In the genomic region with DNA sequence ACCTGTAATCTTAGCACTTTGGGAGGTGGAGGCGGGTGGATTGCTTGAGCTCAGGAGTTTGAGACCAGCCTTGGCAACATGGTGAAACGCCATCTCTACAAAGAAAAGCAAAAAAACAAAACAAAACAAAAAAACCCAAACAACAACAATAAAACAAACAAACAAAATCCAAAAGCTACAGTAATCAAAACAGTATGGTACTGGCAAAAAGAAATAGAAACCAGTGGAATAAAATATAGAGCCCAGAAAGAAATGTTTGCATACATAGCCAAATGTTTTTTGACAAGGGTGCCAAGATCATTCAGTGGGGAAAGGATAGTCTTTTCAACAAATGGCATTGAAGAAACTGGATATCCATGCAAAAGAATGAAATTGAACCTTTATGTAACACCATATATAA, we compare ENCODE assay signal across 32 cellular contexts. TPM values are rescaled to one million over a fixed set of nuclear protein-coding genes. Genes with fewer than 3 reads are reported as not detected.
"Had no signal": no experiment of that assay in that cellular context is flagged by ENCODE, and none has a peak within 500 bp of the region (broad histone marks: within the 10 kb centered on the region; RNA-seq: fewer than 3 reads in every experiment).

No MANE protein-coding gene starts in this region.

- H3K27me3 ChIP-seq: ascending aorta, cardiac muscle cell had no signal

- H3K27ac ChIP-seq: ascending aorta, cardiac muscle cell, VCaP had no signal

- ATAC-seq: activated CD4-positive, alpha-beta T cell treated with anti-CD3 and anti-CD28 coated beads for 36 hours; activated CD4-positive, CD25-positive, alpha-beta regulatory T cell treated with anti-CD3 and anti-CD28 coated beads, Interleukin-2, amount 50 U/mL, for 24 hours; activated CD8-positive, alpha-beta memory T cell treated with anti-CD3 and anti-CD28 coated beads, Interleukin-2, amount 10 ng/mL, durations not matched to agents 7 days and 5 days; activated CD8-positive, alpha-beta T cell treated with anti-CD3 and anti-CD28 coated beads, Interleukin-2, amount 10 ng/mL, durations not matched to agents 7 days and 5 days; activated naive CD8-positive, alpha-beta T cell treated with anti-CD3 and anti-CD28 coated beads, Interleukin-2, amount 50 U/mL, for 24 hours; T-cell had no signal

- H3K4me3 ChIP-seq: ascending aorta, cardiac muscle cell had no signal

- H3K36me3 ChIP-seq: ascending aorta, cardiac muscle cell had no signal

- H3K4me1 ChIP-seq: ascending aorta had no signal

- DNase-seq: activated CD4-positive, alpha-beta memory T cell treated with anti-CD3 and anti-CD28 coated beads, Interleukin-2, amount 10 ng/mL, durations not matched to agents 7 days and 5 days; activated CD4-positive, alpha-beta T cell treated with anti-CD3 and anti-CD28 coated beads for 1 hour; activated CD4-positive, alpha-beta T cell treated with anti-CD3 and anti-CD28 coated beads for 36 hours; activated CD4-positive, alpha-beta T cell treated with anti-CD3 and anti-CD28 coated beads for 48 hours; activated CD4-positive, alpha-beta T cell treated with anti-CD3 and anti-CD28 coated beads, Interleukin-2, amount 10 ng/mL, durations not matched to agents 7 days and 5 days; activated CD4-positive, alpha-beta T cell treated with anti-CD3 and anti-CD28 coated beads, Interleukin-2, amount 50 U/mL, for 48 hours; activated CD4-positive, CD25-positive, alpha-beta regulatory T cell; activated CD8-positive, alpha-beta memory T cell treated with anti-CD3 and anti-CD28 coated beads for 24 hours; activated CD8-positive, alpha-beta memory T cell treated with anti-CD3 and anti-CD28 coated beads, Interleukin-2, amount 10 ng/mL, durations not matched to agents 7 days and 5 days; activated CD8-positive, alpha-beta memory T cell treated with anti-CD3 and anti-CD28 coated beads, Interleukin-2, amount 50 U/mL, for 48 hours; activated CD8-positive, alpha-beta T cell treated with anti-CD3 and anti-CD28 coated beads, Interleukin-2, amount 10 ng/mL, durations not matched to agents 7 days and 5 days; activated effector memory CD4-positive, alpha-beta T cell treated with Interleukin-2 at 50 U/mL for 16 hours; activated gamma-delta T cell; activated naive CD4-positive, alpha-beta T cell treated with anti-CD3 and anti-CD28 coated beads, Interleukin-2, amount 10 ng/mL, durations not matched to agents 7 days and 5 days; activated naive CD4-positive, alpha-beta T cell treated with Interleukin-2 at 50 U/mL for 16 hours; activated naive CD8-positive, alpha-beta T cell treated with anti-CD3 and anti-CD28 coated beads, Interleukin-2, amount 10 ng/mL, durations not matched to agents 7 days and 5 days; activated naive CD8-positive, alpha-beta T cell treated with anti-CD3 and anti-CD28 coated beads, Interleukin-2, amount 50 U/mL, for 24 hours; activated T-cell treated with anti-CD3 and anti-CD28 coated beads, Interleukin-2, amount 50 U/mL, for 24 hours; activated T-cell treated with anti-CD3 and anti-CD28 coated beads, Interleukin-2, amount 50 U/mL, for 48 hours; amygdala; anterior cingulate cortex; caudate nucleus; cerebellar nuclear complex; T-cell; T-helper 2 cell; T-helper 9 cell had no signal

- FAIRE-seq: bronchial epithelial cell had no signal

RNA-seq across cellular contexts. Expression of a gene that starts 11.5 kb away (rescaled TPM):
- total RNA-seq: ascending aorta, cardiac muscle cell, chondrocyte had no signal
- polyA plus RNA-seq: cardiac muscle cell had no signal
